8 cellular contexts compared by ENCODE assay signal in genomic region chr9:124769451-124770358, GRCh38. TPM values are rescaled to one million over a fixed set of nuclear protein-coding genes. Genes with fewer than 3 reads are reported as not detected.
DNase-seq lines count a peak whose midpoint lies in the region; ATAC-seq and TF ChIP-seq lines count a peak whose summit lies in the region.

No MANE protein-coding gene starts in this region.

- H4K20me1 ChIP-seq in OCI-LY3 (ENCODE audit: insufficient read depth, low read length): peaks cover 49% of the 10 kb centered on the region

- H3K4me1 ChIP-seq in OCI-LY3 (ENCODE audit: low read length): peaks cover 59% of the 10 kb centered on the region
- peaks cover 21 to 39% (median 23%) of the 10 kb centered on the region in 4 donors for H3K4me1 ChIP-seq in upper lobe of left lung

- DNase-seq in NCI-H82 (lab: John Stamatoyannopoulos, UW) (peak; percentile 57), NCI-H82 treated with DMSO at 0.1 percent for 48 hours (lab: John Stamatoyannopoulos, UW; ENCODE audit: unreplicated experiment) (no peak), memory B cell (ENCODE audit: low spot score in 2 of 2) (peak in 1 of 2 donors; percentile 48), upper lobe of left lung (peak; percentile 49 to 89), SIG-M5 (lab: John Stamatoyannopoulos, UW) (no peak), GDM1 (lab: John Stamatoyannopoulos, UW) (no peak)
- no peak for DNase-seq in central memory CD8-positive, alpha-beta T cell (ENCODE audit: low spot score in 2 of 2)

- TF ChIP-seq CTCF in OCI-LY3 (IDR thresholded peaks at IDR 0.05; ENCODE audit: low read depth, low read length): no peak
- TF ChIP-seq CTCF in upper lobe of left lung (IDR thresholded peaks at IDR 0.05): no peak

- no peak for TF ChIP-seq EP300 in upper lobe of left lung (IDR thresholded peaks at IDR 0.05)

- peak overlapping the region; percentile 83 for H3K4me3 Mint-ChIP-seq in central memory CD8-positive, alpha-beta T cell
- peak overlapping the region; percentile 86 for H3K4me3 Mint-ChIP-seq in memory B cell

- H3K27me3 Mint-ChIP-seq in central memory CD8-positive, alpha-beta T cell: peaks cover 59% of the 10 kb centered on the region
- H3K27me3 Mint-ChIP-seq in memory B cell: peaks cover 22% of the 10 kb centered on the region

- peaks cover 57% of the 10 kb centered on the region for H3K79me2 ChIP-seq in OCI-LY3 (ENCODE audit: low read length)

- no peak for ATAC-seq in central memory CD8-positive, alpha-beta T cell (replicated peaks; ENCODE audit: extremely low read depth, poor library complexity, severe bottlenecking)
- ATAC-seq in memory B cell (ENCODE audit: low read depth) (no peak), upper lobe of left lung (ENCODE audit: low FRiP score in 2 of 2) (no peak)

- no peak overlapping the region for H2AFZ ChIP-seq in OCI-LY3 (ENCODE audit: low read depth, low read length)

- H3K4me1 Mint-ChIP-seq in central memory CD8-positive, alpha-beta T cell: peaks cover 39% of the 10 kb centered on the region
- peaks cover 21% of the 10 kb centered on the region for H3K4me1 Mint-ChIP-seq in memory B cell

- peak overlapping the region; percentile 91 for H3K9ac ChIP-seq in OCI-LY3 (ENCODE audit: low read length)

- no peaks in the 10 kb centered on the region for H3K27me3 ChIP-seq in OCI-LY3 (ENCODE audit: low read depth, low read length)
- H3K27me3 ChIP-seq in upper lobe of left lung: peaks cover 0 to 5% (median 2%) of the 10 kb centered on the region in 4 donors

- TF ChIP-seq POLR2A in upper lobe of left lung (IDR thresholded peaks at IDR 0.05): no peak

- H3K4me2 ChIP-seq in OCI-LY3 (ENCODE audit: low read length): peak overlapping the region; percentile 73

- H3K9me3 ChIP-seq in OCI-LY3 (ENCODE audit: insufficient read depth, low read length) (no peaks in the 10 kb centered on the region), upper lobe of left lung (no peaks in the 10 kb centered on the region)

- peaks cover 14% of the 10 kb centered on the region for H3K36me3 Mint-ChIP-seq in central memory CD8-positive, alpha-beta T cell (ENCODE audit: insufficient read depth)
- H3K36me3 Mint-ChIP-seq in memory B cell: no peaks in the 10 kb centered on the region

- peak overlapping the region; percentile 69 for H3K27ac Mint-ChIP-seq in central memory CD8-positive, alpha-beta T cell (ENCODE audit: low read depth)
- H3K27ac Mint-ChIP-seq in memory B cell: peak overlapping the region; percentile 5

- 5% methylated on average over 57 of the region's 57 CpGs for WGBS in upper lobe of left lung, 2 donors

- H3K36me3 ChIP-seq in OCI-LY3 (replicated peaks; ENCODE audit: low read depth, low read length): no peaks in the 10 kb centered on the region
- no peaks in the 10 kb centered on the region for H3K36me3 ChIP-seq in upper lobe of left lung

- no peaks in the 10 kb centered on the region for H3K9me3 Mint-ChIP-seq in central memory CD8-positive, alpha-beta T cell
- H3K9me3 Mint-ChIP-seq in memory B cell: no peaks in the 10 kb centered on the region

- H3K4me3 ChIP-seq in OCI-LY3 (ENCODE audit: low read length): peak overlapping the region; percentile 91
- peak overlapping the region; percentile 67 to 97 (median 92) for H3K4me3 ChIP-seq in upper lobe of left lung

- H3K27ac ChIP-seq in OCI-LY3 (ENCODE audit: low read length): peak overlapping the region; percentile 81
- peak overlapping the region; percentile 39 to 87 (median 76) for H3K27ac ChIP-seq in upper lobe of left lung

RNA-seq across cellular contexts. Expression of gene NR6A1, which starts 1.4 kb away (rescaled TPM):
- 10 to 100 TPM in 2 of 6 donors, 1 to 10 TPM in 4; 4.2 to 34.6 (median 8.2) TPM for total RNA-seq in upper lobe of left lung

RNA-seq across cellular contexts. Expression of gene OLFML2A, which starts 7.2 kb away (rescaled TPM):
- 10 to 100 TPM in 4 of 6 donors, 1 to 10 TPM in 2; 4.2 to 35.6 (median 12.2) TPM for total RNA-seq in upper lobe of left lung

Comparison
In these comparisons a context has a peak if more than half of its experiments do, and no peak if none do; other contexts are left out.
1. DNase-seq: peak in NCI-H82 (single experiment) and upper lobe of left lung (2 of 2); none in NCI-H82 treated with DMSO at 0.1 percent for 48 hours (single experiment), central memory CD8-positive, alpha-beta T cell (0 of 2), SIG-M5 (single experiment) and GDM1 (single experiment).